8 cellular contexts compared by ENCODE assay signal in genomic region chr20:20051767-20052073, GRCh38. TPM values are rescaled to one million over a fixed set of nuclear protein-coding genes. Genes with fewer than 3 reads are reported as not detected.
DNase-seq lines count a peak whose midpoint lies in the region; ATAC-seq, FAIRE-seq and TF ChIP-seq lines count a peak whose summit lies in the region.

No MANE protein-coding gene starts in this region.

- peak overlapping the region; percentile 94 for H3K56ac ChIP-seq in mesendoderm (ENCODE audit: low read length)

- POLR2A ChIA-PET in CD8-positive, alpha-beta memory T cell (lab: Charles Lee) = interaction anchor here (1.1 to 2.3 kb wide), 2 partner anchors 33 to 35 kb away, joined by 3 to 26 read pairs; partner anchors contain the start of gene NAA20
- POLR2A ChIA-PET in K562 (lab: Yijun Ruan, JAX) = interaction anchor here (1.4 kb wide), 1 partner anchor 8 kb away, joined by 5 read pairs; no protein-coding TSS in a partner anchor

- TF ChIP-seq EP300 in K562 (IDR thresholded peaks at IDR 0.05; ENCODE audit: low read length) = no peak

- no peak overlapping the region for H2AK5ac ChIP-seq in mesendoderm (ENCODE audit: low read length)

- peaks cover 19% of the 10 kb centered on the region for H3K4me1 ChIP-seq in CD8-positive, alpha-beta memory T cell (ENCODE audit: insufficient read depth, low read length)
- H3K4me1 ChIP-seq in K562 (replicated peaks in 1 of 2; ENCODE audit: control insufficient read depth in 2 of 2, insufficient read depth in 2 of 2, low read length in 2 of 2) (peaks cover 0 to 6% of the 10 kb centered on the region in 2 experiments; a peak in 1 of 5 replicates), mesendoderm (ENCODE audit: control insufficient read depth, low read depth, low read length) (no peaks in the 10 kb centered on the region)

- H3K36me3 ChIP-seq in CD8-positive, alpha-beta memory T cell (ENCODE audit: insufficient read depth, low read length) = peaks cover 23% of the 10 kb centered on the region
- H3K36me3 ChIP-seq in K562 (ENCODE audit: control insufficient read depth, insufficient read depth, low read length) (peaks cover 31% of the 10 kb centered on the region), mesendoderm (ENCODE audit: control insufficient read depth, insufficient read depth, low read length) (peaks cover 4% of the 10 kb centered on the region)

- no peak overlapping the region for H2BK5ac ChIP-seq in mesendoderm (ENCODE audit: low read length)

- H3K18ac ChIP-seq in mesendoderm (ENCODE audit: low read length) = no peak overlapping the region

- H3K9me1 ChIP-seq in K562 (ENCODE audit: control insufficient read depth, insufficient read depth, low read length) = no peaks in the 10 kb centered on the region

- DNase-seq in CD8-positive, alpha-beta memory T cell = no peak
- DNase-seq in K562 (ENCODE audit: extremely low read depth in 1 of 4, low spot score in 3 of 4) (no peak), mesendoderm (no peak), AG20443 (ENCODE audit: low spot score) (no peak), SKM-1 (lab: John Stamatoyannopoulos, UW; ENCODE audit: unreplicated experiment) (no peak), RCC 7860 (ENCODE audit: low spot score) (no peak)

- CTCF ChIA-PET in CD8-positive, alpha-beta memory T cell (lab: Charles Lee) = interaction anchor here (1.4 to 3.1 kb wide), 4 partner anchors 15 to 35 kb away, joined by 4 to 30 read pairs (median 4); partner anchors contain the start of gene NAA20
- CTCF ChIA-PET in K562 (lab: Yijun Ruan, JAX; ENCODE audit: low intra/inter-chr PET ratio) = no interaction called here

- peaks cover 5 to 52% (median 14%) of the 10 kb centered on the region in 3 donors for H3K36me3 Mint-ChIP-seq in CD8-positive, alpha-beta memory T cell

- H3K9me3 ChIP-seq in CD8-positive, alpha-beta memory T cell (ENCODE audit: low read length) = no peaks in the 10 kb centered on the region
- H3K9me3 ChIP-seq in K562 (replicated peaks; ENCODE audit: control insufficient read depth, insufficient read depth, low read depth, low read length) = no peaks in the 10 kb centered on the region

- H3K4me1 Mint-ChIP-seq in CD8-positive, alpha-beta memory T cell = peaks cover 27 to 46% (median 41%) of the 10 kb centered on the region in 3 donors

- peak overlapping the region; percentile 94 for H2AFZ ChIP-seq in K562 (ENCODE audit: low read depth, low read length)

- FAIRE-seq in K562 (lab: Jason Lieb, UNC) (no peak), RCC 7860 (lab: Jason Lieb, UNC) (no peak)

- TF ChIP-seq POLR2A in K562 (conservative IDR thresholded peaks at IDR 0.05) = no peak

- no peak overlapping the region for H4K8ac ChIP-seq in mesendoderm (ENCODE audit: low read depth, low read length)

- no peak overlapping the region for H3K23ac ChIP-seq in mesendoderm (ENCODE audit: low read length)

- no peak for TF ChIP-seq CTCF in K562 (IDR thresholded peaks at IDR 0.05 in 2 of 3, conservative IDR thresholded peaks at IDR 0.05 in 1 of 3; ENCODE audit: insufficient read depth in 2 of 3, low read depth in 1 of 3, low read length in 3 of 3)

- no peaks in the 10 kb centered on the region for H4K20me1 ChIP-seq in K562 (replicated peaks; ENCODE audit: control insufficient read depth, insufficient read depth, low read length)

- WGBS in K562 (ENCODE audit: insufficient coverage, low coverage, missing lambda C conversion rate) = 3% methylated on average over 8 of the region's 13 CpGs
- WGBS in mesendoderm (ENCODE audit: extremely low coverage, insufficient coverage, low lambda C conversion rate) = no CpG with 5 or more reads among the region's 13 CpGs

- no peaks in the 10 kb centered on the region for H3K27me3 ChIP-seq in CD8-positive, alpha-beta memory T cell (ENCODE audit: insufficient read depth, low read length, poor library complexity, severe bottlenecking)
- no peaks in the 10 kb centered on the region for H3K27me3 ChIP-seq in K562 (ENCODE audit: control insufficient read depth in 2 of 2, insufficient read depth in 2 of 2, low read length in 2 of 2)
- H3K27me3 ChIP-seq in mesendoderm (ENCODE audit: insufficient read depth, low read length, poor library complexity) = no peaks in the 10 kb centered on the region

- H3K4me3 Mint-ChIP-seq in CD8-positive, alpha-beta memory T cell = peak overlapping the region; percentile 98 to 100 (median 99)

- no peak for TF ChIP-seq RAD21 in K562 (CRISPR knock-in tag; conservative IDR thresholded peaks at IDR 0.05 in 1 of 2, IDR thresholded peaks at IDR 0.05 in 1 of 2)

- no peaks in the 10 kb centered on the region for H3K9me3 Mint-ChIP-seq in CD8-positive, alpha-beta memory T cell

- intact Hi-C loops in K562 (cut with micrococcal nuclease) = no loop called here

- peaks cover 2% of the 10 kb centered on the region for H3K79me1 ChIP-seq in mesendoderm (ENCODE audit: low read length)

- H3K27ac Mint-ChIP-seq in CD8-positive, alpha-beta memory T cell = peak overlapping the region; percentile 95 to 100 (median 98)

- H4K5ac ChIP-seq in mesendoderm (ENCODE audit: low read length) = no peak overlapping the region

- no peak overlapping the region for H2BK120ac ChIP-seq in mesendoderm (ENCODE audit: low read depth, low read length)

- H3K4ac ChIP-seq in mesendoderm (ENCODE audit: low read depth, low read length) = no peak overlapping the region

- no TSS peak for BruUV-seq in K562 (replicated peaks; lab: Mats Ljungman, UMichigan)

- H3K4me2 ChIP-seq in K562 (ENCODE audit: insufficient read depth, low read length) = peak overlapping the region; percentile 85
- peak overlapping the region; percentile 48 for H3K4me2 ChIP-seq in mesendoderm (ENCODE audit: low read length)

- in situ Hi-C loops in K562 (cut with MboI) = no loop called here

- H2BK15ac ChIP-seq in mesendoderm (replicated peaks; ENCODE audit: low read depth) = no peak overlapping the region

- peak overlapping the region; percentile 94 for H3K4me3 ChIP-seq in CD8-positive, alpha-beta memory T cell (ENCODE audit: low read length)
- peak overlapping the region; percentile 97 for H3K4me3 ChIP-seq in K562
- H3K4me3 ChIP-seq in mesendoderm (ENCODE audit: low read length) = peak overlapping the region; percentile 98

- ATAC-seq in HG03025 (IDR thresholded peaks at IDR 0.05; ENCODE audit: low FRiP score, unreplicated experiment) (peak; percentile 19), K562 (peak; percentile 71), HG03571 (IDR thresholded peaks at IDR 0.05; ENCODE audit: unreplicated experiment) (no peak)

- H3K79me2 ChIP-seq in K562 (ENCODE audit: control insufficient read depth, insufficient read depth, low read length) (peaks cover 16% of the 10 kb centered on the region), mesendoderm (ENCODE audit: control insufficient read depth, insufficient read depth, low read length) (peaks cover 8% of the 10 kb centered on the region)

- peaks cover 3 to 13% of the 10 kb centered on the region in 2 donors for H3K27me3 Mint-ChIP-seq in CD8-positive, alpha-beta memory T cell

- peak overlapping the region; percentile 82 to 92 for H3K9ac ChIP-seq in K562 (ENCODE audit: insufficient read depth in 1 of 2, low read depth in 2 of 2, low read length in 2 of 2)
- peak overlapping the region; percentile 89 for H3K9ac ChIP-seq in mesendoderm (ENCODE audit: low read length)

- peak overlapping the region; percentile 92 for H3K27ac ChIP-seq in CD8-positive, alpha-beta memory T cell (ENCODE audit: low read depth, low read length)
- peak overlapping the region; percentile 77 for H3K27ac ChIP-seq in K562 (ENCODE audit: extremely low read depth, low read depth, low read length)
- H3K27ac ChIP-seq in mesendoderm (ENCODE audit: low read depth, low read length) = no peak overlapping the region

RNA-seq across cellular contexts. Expression of gene CRNKL1, which starts 0.5 kb away (rescaled TPM):
- total RNA-seq in CD8-positive, alpha-beta memory T cell = 10 to 100 TPM; 28.6 to 29.4 TPM
- polyA plus RNA-seq in CD8-positive, alpha-beta memory T cell = 15.3 TPM
- 3.0 and 6.9 TPM in 2 replicates for total RNA-seq in K562 (2011; cell fraction: chromatin; rRNA removed; ENCODE audit: low replicate concordance)
- 1.8 and 2.7 TPM in 2 replicates for total RNA-seq in K562 (2011; cell fraction: nucleolus; rRNA removed)
- 4.0 and 5.8 TPM in 2 replicates for total RNA-seq in K562 (2011; cell fraction: nucleoplasm; rRNA removed)
- 11.6 and 12.9 TPM in 2 replicates for total RNA-seq in K562 (2014; rRNA removed)
- total RNA-seq in K562 (2014; rRNA removed; fragmentation: Illumina TruSeq; extraction: Trizol) = 17.0 and 21.8 TPM in 2 replicates
- total RNA-seq in K562 (2015; rRNA removed; fragmentation: Illumina TruSeq; extraction: Trizol) = 13.0 and 14.2 TPM in 2 replicates
- 9.8 and 11.3 TPM in 2 replicates for total RNA-seq in K562 (2021)
- 5.7 and 9.3 TPM in 2 replicates for polyA plus RNA-seq in K562 (2011; rRNA removed)
- polyA plus RNA-seq in K562 (2011; cell fraction: cytosol; rRNA removed) = 2.1 and 3.1 TPM in 2 replicates
- 3.3 and 3.9 TPM in 2 replicates for polyA plus RNA-seq in K562 (2011; cell fraction: nucleus; rRNA removed)
- 7.8 and 10.9 TPM in 2 replicates for polyA plus RNA-seq in K562 (2012)
- 11.5 and 12.4 TPM in 2 replicates for polyA plus RNA-seq in K562 (2014; fragmentation: Illumina TruSeq; extraction: Trizol)
- 10 to 100 TPM in 1 of 2 experiments, 1 to 10 TPM in 1; 8.1 to 11.7 TPM for polyA plus RNA-seq in K562 (2014; fragmentation: Nextera tagmentation; extraction: Ambion mirVana)
- 10.8 and 11.4 TPM in 2 replicates for polyA plus RNA-seq in K562 (2014; rRNA removed)
- polyA minus RNA-seq in K562 (2011; rRNA and poly(A)+ RNA removed) = 16.1 and 17.1 TPM in 2 replicates
- polyA minus RNA-seq in K562 (2011; cell fraction: cytosol; rRNA and poly(A)+ RNA removed) = 4.3 and 6.9 TPM in 2 replicates
- polyA minus RNA-seq in K562 (2011; cell fraction: nucleus; rRNA and poly(A)+ RNA removed) = 3.5 and 7.2 TPM in 2 replicates
- polyA plus RNA-seq in mesendoderm (2013, experiment 1 of 2) = 24.5 TPM
- 23.7 TPM for polyA plus RNA-seq in mesendoderm (2013, experiment 2 of 2)

RNA-seq across cellular contexts. Expression of gene CFAP61, which starts 0.6 kb away (rescaled TPM):
- not detected for total RNA-seq in CD8-positive, alpha-beta memory T cell
- polyA plus RNA-seq in CD8-positive, alpha-beta memory T cell = not detected
- total RNA-seq in K562 (2011; cell fraction: chromatin; rRNA removed; ENCODE audit: low replicate concordance) = not detected in 2 replicates
- total RNA-seq in K562 (2011; cell fraction: nucleolus; rRNA removed) = not detected in 2 replicates
- not detected in 2 replicates for total RNA-seq in K562 (2011; cell fraction: nucleoplasm; rRNA removed)
- total RNA-seq in K562 (2014; rRNA removed) (not detected in 2 replicates), K562 (2014; rRNA removed; fragmentation: Illumina TruSeq; extraction: Trizol) (not detected in 2 replicates), K562 (2015; rRNA removed; fragmentation: Illumina TruSeq; extraction: Trizol) (not detected in 2 replicates), K562 (2021) (not detected in 2 replicates)
- polyA plus RNA-seq in K562 (2011; rRNA removed) (0.07 TPM in 1 of 2 replicates, not detected in the other), K562 (2014; fragmentation: Illumina TruSeq; extraction: Trizol) (not detected in 2 replicates), K562 (2014; fragmentation: Nextera tagmentation; extraction: Ambion mirVana) (under 1 TPM in 1 of 2 experiments, not detected in 1; 0.11 TPM), K562 (2014; rRNA removed) (not detected in 2 replicates)
- not detected in 2 replicates for polyA plus RNA-seq in K562 (2011; cell fraction: cytosol; rRNA removed)
- 0.21 TPM in 1 of 2 replicates, not detected in the other for polyA plus RNA-seq in K562 (2011; cell fraction: nucleus; rRNA removed)
- polyA plus RNA-seq in K562 (2012) = 0.24 TPM in 1 of 2 replicates, not detected in the other
- not detected in 2 replicates for polyA minus RNA-seq in K562 (2011; rRNA and poly(A)+ RNA removed)
- polyA minus RNA-seq in K562 (2011; cell fraction: cytosol; rRNA and poly(A)+ RNA removed) = not detected in 2 replicates
- not detected in 2 replicates for polyA minus RNA-seq in K562 (2011; cell fraction: nucleus; rRNA and poly(A)+ RNA removed)
- polyA plus RNA-seq in mesendoderm (2013, experiment 1 of 2) = 0.06 TPM
- 0.20 TPM for polyA plus RNA-seq in mesendoderm (2013, experiment 2 of 2)

RNA-seq across cellular contexts. Expression of gene NAA20, which starts 34.6 kb away (rescaled TPM):
- 10 to 100 TPM; 98.8 to 99.6 TPM for total RNA-seq in CD8-positive, alpha-beta memory T cell
- polyA plus RNA-seq in CD8-positive, alpha-beta memory T cell = 69.8 TPM
- total RNA-seq in K562 (2011; cell fraction: chromatin; rRNA removed; ENCODE audit: low replicate concordance) = 12.7 and 16.9 TPM in 2 replicates
- total RNA-seq in K562 (2011; cell fraction: nucleolus; rRNA removed) = 18.7 and 25.7 TPM in 2 replicates
- 22.6 and 27.2 TPM in 2 replicates for total RNA-seq in K562 (2011; cell fraction: nucleoplasm; rRNA removed)
- 46.9 and 51.4 TPM in 2 replicates for total RNA-seq in K562 (2014; rRNA removed)
- total RNA-seq in K562 (2014; rRNA removed; fragmentation: Illumina TruSeq; extraction: Trizol) = 84.6 and 88.1 TPM in 2 replicates
- total RNA-seq in K562 (2015; rRNA removed; fragmentation: Illumina TruSeq; extraction: Trizol) = 68.3 TPM in 2 replicates
- 67.0 and 69.8 TPM in 2 replicates for total RNA-seq in K562 (2021)
- polyA plus RNA-seq in K562 (2011; rRNA removed) = 69.5 and 105 TPM in 2 replicates
- 37.7 and 43.1 TPM in 2 replicates for polyA plus RNA-seq in K562 (2011; cell fraction: cytosol; rRNA removed)
- polyA plus RNA-seq in K562 (2011; cell fraction: nucleus; rRNA removed) = 14.4 and 22.0 TPM in 2 replicates
- polyA plus RNA-seq in K562 (2012) = 48.1 and 77.9 TPM in 2 replicates
- 68.2 and 69.3 TPM in 2 replicates for polyA plus RNA-seq in K562 (2014; fragmentation: Illumina TruSeq; extraction: Trizol)
- 100 to 1,000 TPM; 341 to 361 TPM for polyA plus RNA-seq in K562 (2014; fragmentation: Nextera tagmentation; extraction: Ambion mirVana)
- 86.5 and 104 TPM in 2 replicates for polyA plus RNA-seq in K562 (2014; rRNA removed)
- polyA minus RNA-seq in K562 (2011; rRNA and poly(A)+ RNA removed) = 40.5 and 43.6 TPM in 2 replicates
- 12.6 and 14.0 TPM in 2 replicates for polyA minus RNA-seq in K562 (2011; cell fraction: cytosol; rRNA and poly(A)+ RNA removed)
- 18.7 and 19.9 TPM in 2 replicates for polyA minus RNA-seq in K562 (2011; cell fraction: nucleus; rRNA and poly(A)+ RNA removed)
- polyA plus RNA-seq in mesendoderm (2013, experiment 1 of 2) = 58.4 TPM
- polyA plus RNA-seq in mesendoderm (2013, experiment 2 of 2) = 54.4 TPM
